Comparison of ENCODE assay signal across 8 cellular contexts in genomic region chr2:234952270-234953115, GRCh38. TPM values are rescaled to one million over a fixed set of nuclear protein-coding genes. Genes with fewer than 3 reads are reported as not detected.
DNase-seq lines count a peak whose midpoint lies in the region; ATAC-seq, FAIRE-seq and TF ChIP-seq lines count a peak whose summit lies in the region.

No MANE protein-coding gene starts in this region.

- TF ChIP-seq CTCF in astrocyte of the cerebellum (IDR thresholded peaks at IDR 0.05; ENCODE audit: low read depth, low read length, missing control alignments) = no peak

- no peaks in the 10 kb centered on the region for H3K36me3 ChIP-seq in small intestine (ENCODE audit: control insufficient read depth in 2 of 2, insufficient read depth in 2 of 2, low read length in 2 of 2)

- peaks cover 0 to 5% of the 10 kb centered on the region in 2 donors for H3K4me1 ChIP-seq in small intestine (ENCODE audit: control insufficient read depth in 2 of 2, insufficient read depth in 1 of 2, low read depth in 1 of 2, low read length in 1 of 2)

- peaks cover 0 to 12% of the 10 kb centered on the region in 2 donors for H3K4me1 Mint-ChIP-seq in immature natural killer cell

- no peaks in the 10 kb centered on the region for H3K9me3 ChIP-seq in small intestine (ENCODE audit: control insufficient read depth, low read depth)

- no peaks in the 10 kb centered on the region for H3K27me3 ChIP-seq in small intestine (ENCODE audit: control insufficient read depth in 2 of 2, insufficient read depth in 2 of 2, low read length in 2 of 2)

- H3K27ac Mint-ChIP-seq in immature natural killer cell = no peak overlapping the region

- H3K9me3 Mint-ChIP-seq in immature natural killer cell = no peaks in the 10 kb centered on the region

- H3K4me3 Mint-ChIP-seq in immature natural killer cell = peak overlapping the region; percentile 51 to 71 (median 64)

- H3K27ac ChIP-seq in small intestine (ENCODE audit: low read depth in 1 of 2, low read length in 1 of 2) = peak overlapping the region; percentile 12 to 81

- in situ Hi-C loops in astrocyte of the cerebellum (cut with HindIII; ENCODE audit: low sequenced_read_pairs) = loop anchor here (25.0 kb wide), 2 partner anchors 265 to 390 kb away; no protein-coding TSS in a partner anchor

- no peak for FAIRE-seq in small intestine (lab: Jason Lieb, UNC)

- H3K4me3 ChIP-seq in astrocyte of the cerebellum (ENCODE audit: low read depth, low read length) (peak overlapping the region; percentile 92), small intestine (ENCODE audit: low read depth in 1 of 2, low read length in 2 of 2) (peak overlapping the region; percentile 64 to 77)

- no peak for ATAC-seq in GM19023 (IDR thresholded peaks at IDR 0.05; ENCODE audit: unreplicated experiment)

- no peaks in the 10 kb centered on the region for H3K36me3 Mint-ChIP-seq in immature natural killer cell

- DNase-seq in stimulated activated CD4-positive, alpha-beta T cell treated with anti-CD3 and anti-CD28 coated beads, Interleukin-4, amount 100 ng/mL, for 1 hour = peak; percentile 2
- DNase-seq in stimulated activated CD4-positive, alpha-beta T cell treated with anti-CD3 and anti-CD28 coated beads, Interleukin-1b, Interleukin-23, amount 100 ng/mL, for 48 hours = no peak
- no peak for DNase-seq in astrocyte of the cerebellum (ENCODE audit: low read depth)
- DNase-seq in immature natural killer cell = no peak
- DNase-seq in small intestine = peak; percentile 24
- no peak for DNase-seq in effector CD8-positive, alpha-beta T cell (lab: John Stamatoyannopoulos, UW)
- no peak for DNase-seq in stimulated activated CD4-positive, alpha-beta T cell treated with anti-CD3 and anti-CD28 coated beads, Interleukin-2, amount 100 ng/mL, for 48 hours

- WGBS in small intestine, 3 donors = 1 to 4% (median 1%) methylated on average over 57 to 102 of the region's 102 CpGs

- H3K27me3 Mint-ChIP-seq in immature natural killer cell (ENCODE audit: low read depth in 3 of 3) = peaks cover 15 to 28% (median 18%) of the 10 kb centered on the region in 3 donors

RNA-seq across cellular contexts. Expression of gene SH3BP4, which starts 0.7 kb away (rescaled TPM):
- polyA plus RNA-seq in immature natural killer cell (1 to 10 TPM in 2 of 3 donors, under 1 TPM in 1; 0.83 to 3.5 (median 2.3) TPM), small intestine (10 to 100 TPM in 1 of 3 donors, 1 to 10 TPM in 2; 3.6 to 36.7 (median 5.1) TPM)

Comparison
In these comparisons a context has a peak if more than half of its experiments do, and no peak if none do; other contexts are left out.
1. DNase-seq: peak in stimulated activated CD4-positive, alpha-beta T cell treated with anti-CD3 and anti-CD28 coated beads, Interleukin-4, amount 100 ng/mL, for 1 hour (single experiment) and small intestine (single experiment); none in stimulated activated CD4-positive, alpha-beta T cell treated with anti-CD3 and anti-CD28 coated beads, Interleukin-1b, Interleukin-23, amount 100 ng/mL, for 48 hours (single experiment), astrocyte of the cerebellum (single experiment), immature natural killer cell (0 of 3), effector CD8-positive, alpha-beta T cell (single experiment) and stimulated activated CD4-positive, alpha-beta T cell treated with anti-CD3 and anti-CD28 coated beads, Interleukin-2, amount 100 ng/mL, for 48 hours (0 of 2).